In the genomic region with DNA sequence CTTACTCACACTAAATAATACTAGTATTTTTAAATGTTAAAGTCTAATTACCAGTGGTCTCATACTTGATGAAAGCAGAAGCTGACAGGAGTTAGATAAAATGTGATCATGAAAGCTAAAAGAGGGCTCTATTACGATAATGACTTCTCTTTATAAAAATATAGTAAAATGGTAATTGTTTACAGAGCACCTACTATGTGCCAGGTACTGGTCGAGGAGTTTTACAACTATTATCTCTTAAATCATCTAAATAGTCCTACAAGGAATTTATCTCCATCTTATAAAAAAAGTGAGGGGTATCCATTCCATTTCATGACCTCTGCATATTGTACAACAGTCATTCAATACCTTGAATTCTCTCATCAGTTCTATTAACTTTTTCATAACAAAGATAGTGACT, we compare ENCODE assay signal across 18 cellular contexts. TPM values are rescaled to one million over a fixed set of nuclear protein-coding genes. Genes with fewer than 3 reads are reported as not detected.
"Had no signal": no experiment of that assay in that cellular context is flagged by ENCODE, and none has a peak within 500 bp of the region (broad histone marks: within the 10 kb centered on the region; RNA-seq: fewer than 3 reads in every experiment).

No MANE protein-coding gene starts in this region.

- ATAC-seq: heart left ventricle had no signal

- H3K27ac ChIP-seq: brain microvascular endothelial cell, heart left ventricle, lower lobe of right lung, sigmoid colon had no signal

- H3K27me3 Mint-ChIP-seq: activated naive CD8-positive, alpha-beta T cell treated with anti-CD3 and anti-CD28 coated beads, Interleukin-2, amount 10 ng/mL, durations not matched to agents 7 days and 5 days had no signal

- H3K4me3 ChIP-seq: heart left ventricle, lower lobe of right lung, sigmoid colon had no signal

- H3K4me1 ChIP-seq: lower lobe of right lung, sigmoid colon had no signal

- H3K36me3 ChIP-seq: brain microvascular endothelial cell, heart left ventricle, lower lobe of right lung, sigmoid colon had no signal

- H3K9me3 ChIP-seq: lower lobe of right lung, sigmoid colon had no signal

- H3K27ac Mint-ChIP-seq: activated CD4-positive, alpha-beta T cell treated with anti-CD3 and anti-CD28 coated beads, Interleukin-2, amount 10 ng/mL, durations not matched to agents 7 days and 5 days; activated naive CD8-positive, alpha-beta T cell treated with anti-CD3 and anti-CD28 coated beads, Interleukin-2, amount 10 ng/mL, durations not matched to agents 7 days and 5 days; activated T-cell treated with anti-CD3 and anti-CD28 coated beads, Interleukin-2, amount 50 U/mL, for 72 hours; mesothelial cell of epicardium; stimulated activated effector memory CD8-positive, alpha-beta T cell treated with anti-CD3 and anti-CD28 coated beads, Interleukin-12 subunit alpha, Interleukin-12 subunit beta, amount 100 ng/mL, for 72 hours had no signal

- H3K9me3 Mint-ChIP-seq: activated naive CD8-positive, alpha-beta T cell treated with anti-CD3 and anti-CD28 coated beads, Interleukin-2, amount 10 ng/mL, durations not matched to agents 7 days and 5 days; stimulated activated effector memory CD8-positive, alpha-beta T cell treated with anti-CD3 and anti-CD28 coated beads, Interleukin-12 subunit alpha, Interleukin-12 subunit beta, amount 100 ng/mL, for 72 hours had no signal

- H3K36me3 Mint-ChIP-seq: activated naive CD8-positive, alpha-beta T cell treated with anti-CD3 and anti-CD28 coated beads, Interleukin-2, amount 10 ng/mL, durations not matched to agents 7 days and 5 days; stimulated activated effector memory CD8-positive, alpha-beta T cell treated with anti-CD3 and anti-CD28 coated beads, Interleukin-12 subunit alpha, Interleukin-12 subunit beta, amount 100 ng/mL, for 72 hours had no signal

- H3K4me1 Mint-ChIP-seq: activated naive CD8-positive, alpha-beta T cell treated with anti-CD3 and anti-CD28 coated beads, Interleukin-2, amount 10 ng/mL, durations not matched to agents 7 days and 5 days; neural crest cell had no signal

- DNase-seq: activated CD4-positive, alpha-beta T cell treated with anti-CD3 and anti-CD28 coated beads, Interleukin-2, amount 10 ng/mL, durations not matched to agents 7 days and 5 days; activated CD4-positive, CD25-positive, alpha-beta regulatory T cell; activated CD8-positive, alpha-beta memory T cell treated with anti-CD3 and anti-CD28 coated beads, Interleukin-2, amount 50 U/mL, for 48 hours; activated gamma-delta T cell treated with Interleukin-2 at 50 U/mL for 16 hours; activated naive CD8-positive, alpha-beta T cell treated with anti-CD3 and anti-CD28 coated beads, Interleukin-2, amount 10 ng/mL, durations not matched to agents 7 days and 5 days; anterior cingulate cortex; cortex of kidney; effector CD4-positive, alpha-beta T cell; foreskin melanocyte; heart left ventricle; lower lobe of right lung; sigmoid colon had no signal

- H3K27me3 ChIP-seq: brain microvascular endothelial cell, heart left ventricle, sigmoid colon had no signal

- H3K4me3 Mint-ChIP-seq: activated CD4-positive, alpha-beta T cell treated with anti-CD3 and anti-CD28 coated beads, Interleukin-2, amount 10 ng/mL, durations not matched to agents 7 days and 5 days; activated naive CD8-positive, alpha-beta T cell treated with anti-CD3 and anti-CD28 coated beads, Interleukin-2, amount 10 ng/mL, durations not matched to agents 7 days and 5 days; activated T-cell treated with anti-CD3 and anti-CD28 coated beads, Interleukin-2, amount 50 U/mL, for 72 hours; mesothelial cell of epicardium; neural crest cell; stimulated activated effector memory CD8-positive, alpha-beta T cell treated with anti-CD3 and anti-CD28 coated beads, Interleukin-12 subunit alpha, Interleukin-12 subunit beta, amount 100 ng/mL, for 72 hours had no signal

RNA-seq across cellular contexts. Expression of gene VIT, which starts 46.1 kb away (rescaled TPM):
- total RNA-seq: activated CD4-positive, alpha-beta T cell treated with anti-CD3 and anti-CD28 coated beads, Interleukin-2, amount 10 ng/mL, durations not matched to agents 7 days and 5 days; activated naive CD8-positive, alpha-beta T cell treated with anti-CD3 and anti-CD28 coated beads, Interleukin-2, amount 10 ng/mL, durations not matched to agents 7 days and 5 days; activated T-cell treated with anti-CD3 and anti-CD28 coated beads, Interleukin-2, amount 50 U/mL, for 72 hours; myocyte; neural crest cell had no signal
